In the genomic region with DNA sequence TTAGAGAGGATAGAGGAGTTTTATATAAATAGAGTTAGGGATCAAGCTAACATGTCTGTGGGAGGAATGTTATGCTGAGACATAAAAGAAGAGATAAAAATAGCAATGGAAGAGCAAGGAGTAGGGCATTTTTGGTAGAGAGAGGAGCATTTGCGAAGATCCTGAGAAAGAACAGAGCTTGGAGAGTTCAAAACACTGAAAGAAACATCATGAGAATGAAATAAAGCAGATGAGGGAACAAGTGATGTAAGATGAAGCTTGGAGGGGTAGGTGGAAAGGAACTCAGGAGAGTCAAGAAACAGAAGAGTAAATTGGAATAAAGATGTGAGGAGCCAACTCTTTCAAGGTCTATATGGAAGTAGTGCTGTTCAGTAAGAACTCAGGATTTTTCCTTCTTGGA, we compare ENCODE assay signal across 25 cellular contexts.
"Had no signal": no experiment of that assay in that cellular context is flagged by ENCODE, and none has a peak within 500 bp of the region (broad histone marks: within the 10 kb centered on the region; RNA-seq: fewer than 3 reads in every experiment).

No MANE protein-coding gene starts in this region.

- H3K4me3 ChIP-seq: heart left ventricle, hepatocyte, left ventricle myocardium inferior, lung, neural progenitor cell, smooth muscle cell, stomach, suprapubic skin, thoracic aorta, tibial artery, vagina had no signal

- H3K4me1 ChIP-seq: heart left ventricle, left ventricle myocardium inferior, neural progenitor cell, tibial artery, vagina had no signal

- H3K27me3 ChIP-seq: heart left ventricle, hepatocyte, neural progenitor cell, neutrophil, stomach, suprapubic skin, tibial artery, vagina had no signal

- H3K27ac ChIP-seq: hepatocyte, left ventricle myocardium inferior, neural progenitor cell, neutrophil, suprapubic skin, thoracic aorta, tibial artery, vagina had no signal

- H3K9me3 ChIP-seq: neutrophil, stomach, suprapubic skin, thoracic aorta, tibial artery, vagina had no signal

- H3K9ac ChIP-seq: neural progenitor cell had no signal

- DNase-seq: glutamatergic neuron; heart left ventricle; islet precursor cell; left ventricle myocardium inferior; mesendoderm; natural killer cell; nephron progenitor cell; occipital lobe; retina; right cardiac atrium; stimulated activated CD4-positive, alpha-beta T cell treated with anti-CD3 and anti-CD28 coated beads, Interleukin-1b, Interleukin-23, amount 100 ng/mL, for 48 hours; stimulated activated CD4-positive, alpha-beta T cell treated with anti-CD3 and anti-CD28 coated beads, Interleukin-2, amount 100 ng/mL, for 48 hours; stimulated activated CD4-positive, alpha-beta T cell treated with anti-CD3 and anti-CD28 coated beads, Interleukin-4, amount 100 ng/mL, for 4 hours; stimulated activated CD8-positive, alpha-beta memory T cell treated with anti-CD3 and anti-CD28 coated beads, Interleukin-4, amount 100 ng/mL, for 48 hours; stimulated activated naive CD8-positive, alpha-beta T cell treated with anti-CD3 and anti-CD28 coated beads, Interleukin-15, Interleukin-2, amounts not matched to agents 100 U/mL and 50 U/mL, for 24 hours; stomach; tibial artery had no signal

- H3K36me3 ChIP-seq: heart left ventricle, left ventricle myocardium inferior, neural progenitor cell, neutrophil, stomach, suprapubic skin, thoracic aorta, tibial artery, vagina had no signal
